22 cellular contexts compared by ENCODE assay signal in genomic region chr4:186095406-186095805, GRCh38. TPM values are rescaled to one million over a fixed set of nuclear protein-coding genes. Genes with fewer than 3 reads are reported as not detected.
"Had no signal": no experiment of that assay in that cellular context is flagged by ENCODE, and none has a peak within 500 bp of the region (broad histone marks: within the 10 kb centered on the region; RNA-seq: fewer than 3 reads in every experiment).

No MANE protein-coding gene starts in this region.

- H3K9me3 Mint-ChIP-seq: activated CD4-positive, alpha-beta memory T cell treated with anti-CD3 and anti-CD28 coated beads for 36 hours; activated T-helper 1 cell treated with anti-CD3 and anti-CD28 coated beads, Interleukin-12 subunit alpha, Interleukin-12 subunit beta, Interleukin-2, Interleukin-4 antibody, amounts not matched to agents 30 ng/mL and 10 ng/mL and 1 ng/mL, durations not matched to agents 14 hours and 24 hours and 36 hours; effector memory CD8-positive, alpha-beta T cell; nephron; stimulated activated naive CD8-positive, alpha-beta T cell treated with anti-CD3 and anti-CD28 coated beads, Interleukin-15, Interleukin-2, amounts not matched to agents 100 ng/mL and 50 ng/mL, for 24 hours; T-helper 2 cell treated with Interferon-gamma antibody and Interleukin-4, amounts not matched to agents 5 μg/mL and 100 μg/mL, for 36 hours; type B pancreatic cell had no signal

- FAIRE-seq: islet of Langerhans, TTC549 had no signal

- H3K4me1 ChIP-seq: suprapubic skin had no signal

- DNase-seq: activated B cell treated with CpG ODN at 0.5 μM for 24 hours; activated CD4-positive, alpha-beta memory T cell treated with anti-CD3 and anti-CD28 coated beads for 36 hours; activated CD4-positive, alpha-beta T cell treated with anti-CD3 and anti-CD28 coated beads for 4 hours; activated gamma-delta T cell treated with Interleukin-2 at 50 U/mL for 16 hours; activated T-cell treated with anti-CD3 and anti-CD28 coated beads for 4 hours; amniotic stem cell; effector memory CD8-positive, alpha-beta T cell; foreskin fibroblast; glutamatergic neuron; hippocampal formation; left cardiac atrium had no signal

- H3K27ac Mint-ChIP-seq: activated B cell treated with CpG ODN at 0.5 μM for 24 hours; activated CD4-positive, alpha-beta memory T cell treated with anti-CD3 and anti-CD28 coated beads for 36 hours; activated naive CD8-positive, alpha-beta T cell; activated T-helper 1 cell treated with anti-CD3 and anti-CD28 coated beads, Interleukin-12 subunit alpha, Interleukin-12 subunit beta, Interleukin-2, Interleukin-4 antibody, amounts not matched to agents 30 ng/mL and 10 ng/mL and 1 ng/mL, durations not matched to agents 14 hours and 24 hours and 36 hours; effector memory CD8-positive, alpha-beta T cell; nephron; stimulated activated naive CD8-positive, alpha-beta T cell treated with anti-CD3 and anti-CD28 coated beads, Interleukin-15, Interleukin-2, amounts not matched to agents 100 ng/mL and 50 ng/mL, for 24 hours; T-helper 2 cell treated with Interferon-gamma antibody and Interleukin-4, amounts not matched to agents 5 μg/mL and 100 μg/mL, for 36 hours; type B pancreatic cell had no signal

- ATAC-seq: effector memory CD8-positive, alpha-beta T cell; left cardiac atrium had no signal

- H3K4me3 Mint-ChIP-seq: activated B cell treated with CpG ODN at 0.5 μM for 24 hours; activated CD4-positive, alpha-beta memory T cell treated with anti-CD3 and anti-CD28 coated beads for 36 hours; activated naive CD8-positive, alpha-beta T cell; activated T-helper 1 cell treated with anti-CD3 and anti-CD28 coated beads, Interleukin-12 subunit alpha, Interleukin-12 subunit beta, Interleukin-2, Interleukin-4 antibody, amounts not matched to agents 30 ng/mL and 10 ng/mL and 1 ng/mL, durations not matched to agents 14 hours and 24 hours and 36 hours; effector memory CD8-positive, alpha-beta T cell; nephron; stimulated activated naive CD8-positive, alpha-beta T cell treated with anti-CD3 and anti-CD28 coated beads, Interleukin-15, Interleukin-2, amounts not matched to agents 100 ng/mL and 50 ng/mL, for 24 hours; T-helper 2 cell treated with Interferon-gamma antibody and Interleukin-4, amounts not matched to agents 5 μg/mL and 100 μg/mL, for 36 hours; type B pancreatic cell had no signal

- H3K27me3 ChIP-seq: cardiac muscle cell, suprapubic skin had no signal

- H3K9me3 ChIP-seq: suprapubic skin had no signal

- H3K4me3 ChIP-seq: cardiac muscle cell, lung, suprapubic skin had no signal

- H3K27ac ChIP-seq: cardiac muscle cell, suprapubic skin had no signal

- H3K27me3 Mint-ChIP-seq: type B pancreatic cell had no signal

- H3K36me3 Mint-ChIP-seq: activated CD4-positive, alpha-beta memory T cell treated with anti-CD3 and anti-CD28 coated beads for 36 hours; activated naive CD8-positive, alpha-beta T cell; type B pancreatic cell had no signal

- H3K4me1 Mint-ChIP-seq: activated B cell treated with CpG ODN at 0.5 μM for 24 hours, nephron had no signal

- H3K36me3 ChIP-seq: cardiac muscle cell, suprapubic skin had no signal

RNA-seq across cellular contexts. Expression of gene FAM149A, which starts 9.1 kb away (rescaled TPM):
- total RNA-seq: activated B cell treated with CpG ODN at 0.5 μM for 24 hours; activated T-helper 1 cell treated with anti-CD3 and anti-CD28 coated beads, Interleukin-12 subunit alpha, Interleukin-12 subunit beta, Interleukin-2, Interleukin-4 antibody, amounts not matched to agents 30 ng/mL and 10 ng/mL and 1 ng/mL, durations not matched to agents 14 hours and 24 hours and 36 hours had no signal

RNA-seq across cellular contexts. Expression of gene TLR3, which starts 26.4 kb away (rescaled TPM):
- total RNA-seq: activated B cell treated with CpG ODN at 0.5 μM for 24 hours; activated T-helper 1 cell treated with anti-CD3 and anti-CD28 coated beads, Interleukin-12 subunit alpha, Interleukin-12 subunit beta, Interleukin-2, Interleukin-4 antibody, amounts not matched to agents 30 ng/mL and 10 ng/mL and 1 ng/mL, durations not matched to agents 14 hours and 24 hours and 36 hours; cardiac muscle cell had no signal
- polyA plus RNA-seq: cardiac muscle cell had no signal
